ENCODE assay signal across 9 cellular contexts in genomic region chr11:123233280-123233977, GRCh38. TPM values are rescaled to one million over a fixed set of nuclear protein-coding genes. Genes with fewer than 3 reads are reported as not detected.
DNase-seq lines count a peak whose midpoint lies in the region; ATAC-seq and TF ChIP-seq lines count a peak whose summit lies in the region.
"Had no signal": no experiment of that assay in that cellular context is flagged by ENCODE, and none has a peak within 500 bp of the region (broad histone marks: within the 10 kb centered on the region; RNA-seq: fewer than 3 reads in every experiment).

No MANE protein-coding gene starts in this region.

- no peaks in the 10 kb centered on the region for H3K79me2 ChIP-seq in GM23338 (replicated peaks; ENCODE audit: insufficient read depth)
- H3K79me2 ChIP-seq in neural progenitor cell (ENCODE audit: low read depth) = no peaks in the 10 kb centered on the region

- TF ChIP-seq CTCF in GM23338 (conservative IDR thresholded peaks at IDR 0.05; ENCODE audit: low read depth in 2 of 2) = no peak
- no peak for TF ChIP-seq CTCF in neural progenitor cell (IDR thresholded peaks at IDR 0.05)

- no peaks in the 10 kb centered on the region for H3K36me3 ChIP-seq in GM23338 (ENCODE audit: insufficient read depth)
- no peaks in the 10 kb centered on the region for H3K36me3 ChIP-seq in neural progenitor cell

- H3F3A ChIP-seq in GM23338 (replicated peaks; ENCODE audit: low read depth) (peaks cover 5% of the 10 kb centered on the region; the same call in 1 of the 2 replicates), neural progenitor cell (ENCODE audit: low read depth) (no peaks in the 10 kb centered on the region)

- in situ Hi-C loops in G401 (cut with HindIII; ENCODE audit: low sequenced_read_pairs) = loop anchor here (25.0 kb wide), 1 partner anchor 121 kb away; no protein-coding TSS in a partner anchor

- no peak overlapping the region for H3K27ac ChIP-seq in GM23338 (ENCODE audit: low read depth)
- no peak overlapping the region for H3K27ac ChIP-seq in neural progenitor cell

- H4K20me1 ChIP-seq in GM23338 (replicated peaks; ENCODE audit: insufficient read depth) = no peaks in the 10 kb centered on the region
- no peaks in the 10 kb centered on the region for H4K20me1 ChIP-seq in neural progenitor cell (ENCODE audit: low read depth)

- H3K4me2 ChIP-seq in GM23338 (no peak overlapping the region), neural progenitor cell (no peak overlapping the region)

- no peaks in the 10 kb centered on the region for H3K36me3 Mint-ChIP-seq in GM23338 (ENCODE audit: low read depth)
- H3K36me3 Mint-ChIP-seq in neural progenitor cell = no peaks in the 10 kb centered on the region

- DNase-seq in GM23338 (ENCODE audit: low spot score) (no peak), NCI-H82 (lab: John Stamatoyannopoulos, UW) (peak; percentile 56), neural progenitor cell (ENCODE audit: low spot score) (no peak), G401 (ENCODE audit: low spot score) (no peak), globus pallidus (ENCODE audit: low spot score) (no peak)
- no peak for DNase-seq in activated CD4-positive, alpha-beta T cell treated with anti-CD3 and anti-CD28 coated beads for 1 hour

- H3K27me3 ChIP-seq in GM23338 (ENCODE audit: insufficient read depth) (no peaks in the 10 kb centered on the region), neural progenitor cell (no peaks in the 10 kb centered on the region)

- H3K4me3 ChIP-seq in GM23338 = no peak overlapping the region
- no peak overlapping the region for H3K4me3 ChIP-seq in neural progenitor cell
- H3K4me3 ChIP-seq: K562, lung had no signal

- peaks cover 8% of the 10 kb centered on the region; the same call in 1 of the 2 replicates for H3K9me2 ChIP-seq in GM23338 (ENCODE audit: insufficient read depth)

- no peak overlapping the region for H3K4me3 Mint-ChIP-seq in GM23338
- no peak overlapping the region for H3K4me3 Mint-ChIP-seq in neural progenitor cell

- peaks cover 15% of the 10 kb centered on the region for H3K4me1 Mint-ChIP-seq in GM23338
- H3K4me1 Mint-ChIP-seq in neural progenitor cell = peaks cover 23% of the 10 kb centered on the region

- H3K27ac Mint-ChIP-seq in GM23338 = no peak overlapping the region
- peak overlapping the region; percentile 36 for H3K27ac Mint-ChIP-seq in neural progenitor cell

- H3K27me3 Mint-ChIP-seq in GM23338 (ENCODE audit: insufficient read depth, low read depth, poor library complexity) (peaks cover 6% of the 10 kb centered on the region), neural progenitor cell (ENCODE audit: insufficient read depth, low read depth) (peaks cover 7% of the 10 kb centered on the region)

- H3K9me3 Mint-ChIP-seq in GM23338 = no peaks in the 10 kb centered on the region; the same call in 2 of the 3 replicates
- H3K9me3 Mint-ChIP-seq in neural progenitor cell = no peaks in the 10 kb centered on the region

- peak; percentile 95 for ATAC-seq in GM18870 (IDR thresholded peaks at IDR 0.05; ENCODE audit: unreplicated experiment)
- ATAC-seq in GM23338 = no peak
- ATAC-seq: K562 had no signal

- H3K9me3 ChIP-seq in neural progenitor cell (ENCODE audit: low read depth) = no peaks in the 10 kb centered on the region

- peak overlapping the region; percentile 24; the same call in 1 of the 2 replicates for H2AFZ ChIP-seq in GM23338
- H2AFZ ChIP-seq in neural progenitor cell (replicated peaks) = no peak overlapping the region

- H3K4me1 ChIP-seq in GM23338 (ENCODE audit: insufficient read depth) (peaks cover 6% of the 10 kb centered on the region), neural progenitor cell (peaks cover 8% of the 10 kb centered on the region)

- no peak overlapping the region for H3K9ac ChIP-seq in neural progenitor cell

TF ChIP-seq in GM23338, 12 proteins besides CTCF, POLR2A, EP300 and RAD21 (continues in another document):
- no peak for TF ChIP-seq EZH2 (IDR thresholded peaks at IDR 0.05; ENCODE audit: low read depth, unreplicated experiment)
- TF ChIP-seq NANOG (IDR thresholded peaks at IDR 0.05; ENCODE audit: borderline replicate concordance) = no peak
- no peak for TF ChIP-seq REST (IDR thresholded peaks at IDR 0.05; ENCODE audit: unreplicated experiment)
- no peak for TF ChIP-seq ETS1 (IDR thresholded peaks at IDR 0.05)
- no peak for TF ChIP-seq JUNB (IDR thresholded peaks at IDR 0.05; ENCODE audit: unreplicated experiment)
- TF ChIP-seq ZNF331 (CRISPR knock-in tag; IDR thresholded peaks at IDR 0.05; ENCODE audit: low read depth) = no peak
- TF ChIP-seq POLR2AphosphoS5 (IDR thresholded peaks at IDR 0.05; ENCODE audit: low read depth) = no peak

RNA-seq across cellular contexts. Expression of gene CLMP, which starts 38.4 kb away (rescaled TPM):
- total RNA-seq in GM23338 (2014; rRNA removed; shearing (Covaris generic)) = 18.4 and 22.2 TPM in 2 replicates
- 7.1 and 8.4 TPM in 2 replicates for polyA plus RNA-seq in GM23338 (2016; fragmentation: Nextera tagmentation; extraction: Ambion mirVana)
- 5.7 and 10.7 TPM in 2 replicates for total RNA-seq in neural progenitor cell (ENCODE audit: low replicate concordance)
- 0.37 and 2.5 TPM in 2 replicates for total RNA-seq in G401 (2014; rRNA removed; shearing (Covaris generic))
